In the genomic region with DNA sequence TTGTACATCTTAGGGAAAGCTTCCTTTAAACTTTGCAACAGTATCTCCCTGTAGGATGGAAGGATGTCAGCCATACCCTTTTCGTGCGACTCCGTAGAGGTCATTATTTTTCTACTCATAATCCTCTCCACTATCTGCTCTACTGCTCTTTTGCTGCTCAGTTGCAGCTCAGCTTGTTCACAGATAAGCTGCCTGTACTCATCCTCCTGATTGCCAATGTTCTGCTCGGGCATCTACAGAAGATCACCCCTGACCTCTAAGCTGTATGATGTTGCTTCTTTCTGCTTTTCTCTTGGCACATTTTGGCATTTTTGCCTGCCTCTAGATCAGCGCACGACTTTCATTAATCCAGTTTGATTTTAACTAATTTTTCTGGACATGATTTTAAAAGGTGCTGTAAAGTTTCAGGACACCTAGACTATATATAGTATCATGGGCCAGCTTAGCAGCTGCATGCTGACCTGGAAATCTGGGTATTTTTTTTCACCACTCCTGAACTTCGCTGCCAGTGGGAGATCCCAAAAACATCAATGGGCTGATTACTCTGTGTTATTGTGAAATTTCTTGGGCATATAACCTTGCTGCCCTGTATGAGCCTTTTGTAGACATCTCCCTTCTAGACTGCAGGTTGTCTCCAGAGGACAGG, we compare ENCODE assay signal across 33 cellular contexts.
"Had no signal": no experiment of that assay in that cellular context is flagged by ENCODE, and none has a peak within 500 bp of the region (broad histone marks: within the 10 kb centered on the region; RNA-seq: fewer than 3 reads in every experiment).

No MANE protein-coding gene starts in this region.

- H3K36me3 ChIP-seq: brain microvascular endothelial cell had no signal

- ATAC-seq: activated CD8-positive, alpha-beta memory T cell treated with anti-CD3 and anti-CD28 coated beads, Interleukin-2, amount 10 ng/mL, durations not matched to agents 7 days and 5 days; activated T-cell treated with anti-CD3 and anti-CD28 coated beads, Interleukin-2, amount 50 U/mL, for 72 hours; activated T-helper 17 cell treated with anti-CD3 and anti-CD28 coated beads, Interleukin-2, amount 50 U/mL, for 72 hours; PC-3 had no signal

- H3K9me3 Mint-ChIP-seq: activated CD4-positive, alpha-beta memory T cell treated with anti-CD3 and anti-CD28 coated beads, Interleukin-2, amount 10 ng/mL, durations not matched to agents 7 days and 5 days; activated naive CD8-positive, alpha-beta T cell treated with anti-CD3 and anti-CD28 coated beads for 36 hours; activated T-helper 17 cell treated with anti-CD3 and anti-CD28 coated beads, Interleukin-2, amount 50 U/mL, for 72 hours had no signal

- H3K9ac ChIP-seq: KMS-11 had no signal

- DNase-seq: activated CD4-positive, alpha-beta memory T cell treated with anti-CD3 and anti-CD28 coated beads, Interleukin-2, amount 10 ng/mL, durations not matched to agents 7 days and 5 days; activated CD4-positive, alpha-beta T cell treated with anti-CD3 and anti-CD28 coated beads for 1 hour; activated CD4-positive, alpha-beta T cell treated with anti-CD3 and anti-CD28 coated beads for 48 hours; activated CD4-positive, CD25-positive, alpha-beta regulatory T cell; activated CD8-positive, alpha-beta memory T cell treated with anti-CD3 and anti-CD28 coated beads for 24 hours; activated CD8-positive, alpha-beta memory T cell treated with anti-CD3 and anti-CD28 coated beads, Interleukin-2, amount 10 ng/mL, durations not matched to agents 7 days and 5 days; activated effector memory CD4-positive, alpha-beta T cell treated with anti-CD3 and anti-CD28 coated beads, Interleukin-2, amount 50 U/mL, for 16 hours; activated naive CD4-positive, alpha-beta T cell; activated naive CD4-positive, alpha-beta T cell treated with anti-CD3 and anti-CD28 coated beads, Interleukin-2, amount 50 U/mL, for 16 hours; activated naive CD8-positive, alpha-beta T cell treated with anti-CD3 and anti-CD28 coated beads for 36 hours; activated T-cell treated with anti-CD3 and anti-CD28 coated beads, Interleukin-2, amount 50 U/mL, for 1 hour; activated T-cell treated with anti-CD3 and anti-CD28 coated beads, Interleukin-2, amount 50 U/mL, for 72 hours; amniotic stem cell; aorta; brain microvascular endothelial cell; MM.1S; MV-4-11; NCI-H1092; NCI-H1436 treated with DMSO at 0.1 percent for 48 hours; NCI-H1694 treated with DMSO at 0.1 percent for 48 hours; NCI-H2029; NCI-H345; NCI-H524 treated with DMSO at 0.1 percent for 48 hours; NK-92 treated with Interleukin-12 subunit alpha and Interleukin-12 subunit beta, amount 100 ng/mL, for 24 hours; PC-3; SW 1271; T-helper 1 cell; T-helper 2 cell; T-helper 9 cell had no signal

- H3K27ac Mint-ChIP-seq: activated CD4-positive, alpha-beta memory T cell treated with anti-CD3 and anti-CD28 coated beads, Interleukin-2, amount 10 ng/mL, durations not matched to agents 7 days and 5 days; activated CD8-positive, alpha-beta memory T cell treated with anti-CD3 and anti-CD28 coated beads, Interleukin-2, amount 10 ng/mL, durations not matched to agents 7 days and 5 days; activated naive CD8-positive, alpha-beta T cell treated with anti-CD3 and anti-CD28 coated beads for 36 hours; activated T-cell treated with anti-CD3 and anti-CD28 coated beads, Interleukin-2, amount 50 U/mL, for 72 hours; activated T-helper 17 cell treated with anti-CD3 and anti-CD28 coated beads, Interleukin-2, amount 50 U/mL, for 72 hours had no signal

- H3K36me3 Mint-ChIP-seq: activated CD8-positive, alpha-beta memory T cell treated with anti-CD3 and anti-CD28 coated beads, Interleukin-2, amount 10 ng/mL, durations not matched to agents 7 days and 5 days; activated naive CD8-positive, alpha-beta T cell treated with anti-CD3 and anti-CD28 coated beads for 36 hours had no signal

- H3K4me1 Mint-ChIP-seq: activated CD4-positive, alpha-beta memory T cell treated with anti-CD3 and anti-CD28 coated beads, Interleukin-2, amount 10 ng/mL, durations not matched to agents 7 days and 5 days; activated CD8-positive, alpha-beta memory T cell treated with anti-CD3 and anti-CD28 coated beads, Interleukin-2, amount 10 ng/mL, durations not matched to agents 7 days and 5 days; activated naive CD8-positive, alpha-beta T cell treated with anti-CD3 and anti-CD28 coated beads for 36 hours; activated T-helper 17 cell treated with anti-CD3 and anti-CD28 coated beads, Interleukin-2, amount 50 U/mL, for 72 hours had no signal

- H3K27me3 Mint-ChIP-seq: activated CD4-positive, alpha-beta memory T cell treated with anti-CD3 and anti-CD28 coated beads, Interleukin-2, amount 10 ng/mL, durations not matched to agents 7 days and 5 days; activated CD8-positive, alpha-beta memory T cell treated with anti-CD3 and anti-CD28 coated beads, Interleukin-2, amount 10 ng/mL, durations not matched to agents 7 days and 5 days; activated T-helper 17 cell treated with anti-CD3 and anti-CD28 coated beads, Interleukin-2, amount 50 U/mL, for 72 hours had no signal

- H3K27ac ChIP-seq: brain microvascular endothelial cell, KMS-11, RWPE1, VCaP had no signal

- H3K4me2 ChIP-seq: KMS-11 had no signal

- H3K27me3 ChIP-seq: brain microvascular endothelial cell had no signal

- H3K4me3 Mint-ChIP-seq: activated CD4-positive, alpha-beta memory T cell treated with anti-CD3 and anti-CD28 coated beads, Interleukin-2, amount 10 ng/mL, durations not matched to agents 7 days and 5 days; activated CD8-positive, alpha-beta memory T cell treated with anti-CD3 and anti-CD28 coated beads, Interleukin-2, amount 10 ng/mL, durations not matched to agents 7 days and 5 days; activated naive CD8-positive, alpha-beta T cell treated with anti-CD3 and anti-CD28 coated beads for 36 hours; activated T-cell treated with anti-CD3 and anti-CD28 coated beads, Interleukin-2, amount 50 U/mL, for 72 hours; activated T-helper 17 cell treated with anti-CD3 and anti-CD28 coated beads, Interleukin-2, amount 50 U/mL, for 72 hours had no signal
